In genomic region chr6:7726416-7727149, GRCh38 we compare ENCODE assay signal across 8 cellular contexts. TPM values are rescaled to one million over a fixed set of nuclear protein-coding genes. Genes with fewer than 3 reads are reported as not detected.
DNase-seq lines count a peak whose midpoint lies in the region; ATAC-seq and TF ChIP-seq lines count a peak whose summit lies in the region.

No MANE protein-coding gene starts in this region.

- H3K36me3 ChIP-seq in NT2/D1 (ENCODE audit: insufficient read depth, insufficient read length, low read length) (no peaks in the 10 kb centered on the region), endodermal cell (ENCODE audit: control insufficient read depth, insufficient read depth, low read length) (no peaks in the 10 kb centered on the region)

- H3K9me3 ChIP-seq in NT2/D1 (ENCODE audit: insufficient read depth, low read length) (no peaks in the 10 kb centered on the region), endodermal cell (ENCODE audit: control insufficient read depth, low read length) (no peaks in the 10 kb centered on the region)

- no peak for TF ChIP-seq CTCF in endodermal cell (conservative IDR thresholded peaks at IDR 0.05)

- H3K9ac ChIP-seq in NT2/D1 (ENCODE audit: insufficient read length, low read depth) (peak overlapping the region; percentile 74), endodermal cell (ENCODE audit: extremely low read depth, low read length, poor library complexity, severe bottlenecking) (no peak overlapping the region)

- peak overlapping the region; percentile 56 for H3K4me3 Mint-ChIP-seq in endodermal cell
- peak overlapping the region; percentile 62 to 82 (median 80) for H3K4me3 Mint-ChIP-seq in naive thymus-derived CD8-positive, alpha-beta T cell

- H3K4me1 ChIP-seq in NT2/D1 (ENCODE audit: insufficient read depth, insufficient read length), result no peaks in the 10 kb centered on the region
- H3K4me1 ChIP-seq in endodermal cell (ENCODE audit: control insufficient read depth, insufficient read depth, low read length), result no peaks in the 10 kb centered on the region

- DNase-seq in GM03348 (ENCODE audit: low spot score) (peak; percentile 35), NT2/D1 (ENCODE audit: low read depth, low spot score) (no peak), endodermal cell (peak; percentile 83), mucosa of gallbladder (ENCODE audit: low spot score) (no peak), erythroblast (lab: John Stamatoyannopoulos, UW) (no peak), nucleus accumbens (lab: John Stamatoyannopoulos, UW) (no peak)
- no peak for DNase-seq in naive thymus-derived CD8-positive, alpha-beta T cell

- ATAC-seq in GM21723 (IDR thresholded peaks at IDR 0.05; ENCODE audit: unreplicated experiment), result peak; percentile 37
- no peak for ATAC-seq in naive thymus-derived CD8-positive, alpha-beta T cell

- POLR2A ChIA-PET in naive thymus-derived CD8-positive, alpha-beta T cell (lab: Charles Lee), result no interaction called here

- H3K4me1 Mint-ChIP-seq in endodermal cell, result peaks cover 25% of the 10 kb centered on the region
- H3K4me1 Mint-ChIP-seq in naive thymus-derived CD8-positive, alpha-beta T cell, result peaks cover 1 to 28% (median 23%) of the 10 kb centered on the region in 4 donors

- peaks cover 73% of the 10 kb centered on the region for H3K27me3 ChIP-seq in NT2/D1 (ENCODE audit: insufficient read depth, insufficient read length)
- peaks cover 97% of the 10 kb centered on the region for H3K27me3 ChIP-seq in endodermal cell (ENCODE audit: control insufficient read depth, insufficient read depth, low read length, poor library complexity, severe bottlenecking)

- H3K4me3 ChIP-seq in NT2/D1 (ENCODE audit: insufficient read length, low read depth) (peak overlapping the region; percentile 47), endodermal cell (ENCODE audit: low read length) (peak overlapping the region; percentile 78)

- WGBS in endodermal cell (ENCODE audit: insufficient coverage in 1 of 2, insufficient read length in 1 of 2), 2 experiments, result 0% methylated on average over 16 to 84 of the region's 84 CpGs

- no peaks in the 10 kb centered on the region for H3K36me3 Mint-ChIP-seq in endodermal cell (ENCODE audit: low read depth)
- H3K36me3 Mint-ChIP-seq in naive thymus-derived CD8-positive, alpha-beta T cell, result peaks cover 0 to 2% (median 0%) of the 10 kb centered on the region in 3 donors

- peaks cover 90% of the 10 kb centered on the region for H3K27me3 Mint-ChIP-seq in endodermal cell (ENCODE audit: insufficient read depth)
- peaks cover 44 to 74% (median 61%) of the 10 kb centered on the region in 5 donors for H3K27me3 Mint-ChIP-seq in naive thymus-derived CD8-positive, alpha-beta T cell

- TF ChIP-seq POLR2A in erythroblast (IDR thresholded peaks at IDR 0.05; ENCODE audit: low read length), result no peak

- H3K27ac ChIP-seq in endodermal cell (ENCODE audit: low read depth, low read length), result no peak overlapping the region

- H3K9me3 Mint-ChIP-seq in endodermal cell, result no peaks in the 10 kb centered on the region
- no peaks in the 10 kb centered on the region for H3K9me3 Mint-ChIP-seq in naive thymus-derived CD8-positive, alpha-beta T cell

- no peak overlapping the region for H3K27ac Mint-ChIP-seq in endodermal cell
- no peak overlapping the region for H3K27ac Mint-ChIP-seq in naive thymus-derived CD8-positive, alpha-beta T cell

RNA-seq across cellular contexts. Expression of gene BMP6, which starts 0.7 kb away (rescaled TPM):
- under 1 TPM; 0.62 to 0.71 TPM for total RNA-seq in endodermal cell
- polyA plus RNA-seq in endodermal cell (2013, experiment 1 of 2), result 5.8 TPM
- polyA plus RNA-seq in endodermal cell (2013, experiment 2 of 2), result 6.0 TPM
- not detected for total RNA-seq in naive thymus-derived CD8-positive, alpha-beta T cell
- not detected for polyA plus RNA-seq in naive thymus-derived CD8-positive, alpha-beta T cell
- 7.3 TPM for total RNA-seq in mucosa of gallbladder

Comparison
In these comparisons a context has a peak if more than half of its experiments do, and no peak if none do; other contexts are left out.
1. DNase-seq: peak in GM03348 (single experiment) and endodermal cell (single experiment); none in NT2/D1 (single experiment), naive thymus-derived CD8-positive, alpha-beta T cell (0 of 10), mucosa of gallbladder (single experiment), erythroblast (0 of 2) and nucleus accumbens (0 of 56).